Comparison of ENCODE assay signal across 12 cellular contexts in genomic region chr5:132729896-132730295, GRCh38. TPM values are rescaled to one million over a fixed set of nuclear protein-coding genes. Genes with fewer than 3 reads are reported as not detected.
"Had no signal": no experiment of that assay in that cellular context is flagged by ENCODE, and none has a peak within 500 bp of the region (broad histone marks: within the 10 kb centered on the region; RNA-seq: fewer than 3 reads in every experiment).

No MANE protein-coding gene starts in this region.

- H3K4me3 Mint-ChIP-seq: GM23338, H9, HFFc6 had no signal

- FAIRE-seq: H1, H54 had no signal

- H3K4me3 ChIP-seq: GM23248, GM23338, HAP-1 had no signal

- ATAC-seq: GM23338, HCT116 had no signal

- H3K27ac ChIP-seq: GM23248 had no signal

- DNase-seq: GM23248, GOT3, H7, H9, HCEC 1CT, HFFc6 had no signal

- H2AFZ ChIP-seq: GM23248, GM23338 had no signal

- H3K9me3 ChIP-seq: HAP-1 had no signal

- H3K9me3 Mint-ChIP-seq: GM23338, H9, HFFc6 had no signal

- H3K4me2 ChIP-seq: GM23338 had no signal

- H3K9ac ChIP-seq: GM23248 had no signal

- H3K4me1 ChIP-seq: HAP-1 had no signal

- H3K4me1 Mint-ChIP-seq: GM23338, H9 had no signal

- H3K27ac Mint-ChIP-seq: GM23338, HFFc6 had no signal

RNA-seq across cellular contexts. Expression of gene CCNI2, which starts 17.3 kb away (rescaled TPM):
- total RNA-seq: GM23248, H4, HFFc6 had no signal

RNA-seq across cellular contexts. Expression of gene IL4, which starts 56.1 kb away (rescaled TPM):
- total RNA-seq: GM23248, GM23338, H1, H4, H7, H9, HFFc6 had no signal
- polyA plus RNA-seq: GM23338, H1 had no signal
